ENCODE assay signal across 8 cellular contexts in genomic region chr2:73981081-73981968, GRCh38. TPM values are rescaled to one million over a fixed set of nuclear protein-coding genes. Genes with fewer than 3 reads are reported as not detected.
DNase-seq lines count a peak whose midpoint lies in the region; ATAC-seq, FAIRE-seq and TF ChIP-seq lines count a peak whose summit lies in the region.

No MANE protein-coding gene starts in this region.

- 31% methylated on average over 31 of the region's 31 CpGs for WGBS in A549 (ENCODE audit: missing lambda C conversion rate)
- 10 to 17% (median 10%) methylated on average over 31 of the region's 31 CpGs for WGBS in psoas muscle, 3 donors

- TF ChIP-seq RAD21 in A549 (conservative IDR thresholded peaks at IDR 0.05 in 1 of 2, IDR thresholded peaks at IDR 0.05 in 1 of 2) = no peak

- H3K27me3 Mint-ChIP-seq in activated CD4-positive, alpha-beta T cell treated with anti-CD3 and anti-CD28 coated beads, Interleukin-2, amount 10 ng/mL, durations not matched to agents 7 days and 5 days = peaks cover 11% of the 10 kb centered on the region

- H3K27ac Mint-ChIP-seq in activated CD4-positive, alpha-beta T cell treated with anti-CD3 and anti-CD28 coated beads, Interleukin-2, amount 10 ng/mL, durations not matched to agents 7 days and 5 days = no peak overlapping the region

- POLR2A ChIA-PET in A549 (lab: Yijun Ruan, JAX) = interaction anchor here (0.6 kb wide), 1 partner anchor 148 kb away, joined by 5 read pairs; no protein-coding TSS in a partner anchor
- POLR2A ChIA-PET in activated CD4-positive, alpha-beta T cell treated with anti-CD3 and anti-CD28 coated beads, Interleukin-2, amount 10 ng/mL, durations not matched to agents 7 days and 5 days (lab: Charles Lee) = no interaction called here

- peak overlapping the region; percentile 66 for H3K4me3 Mint-ChIP-seq in activated CD4-positive, alpha-beta T cell treated with anti-CD3 and anti-CD28 coated beads, Interleukin-2, amount 10 ng/mL, durations not matched to agents 7 days and 5 days

- peaks cover 3% of the 10 kb centered on the region for H3K36me3 Mint-ChIP-seq in activated CD4-positive, alpha-beta T cell treated with anti-CD3 and anti-CD28 coated beads, Interleukin-2, amount 10 ng/mL, durations not matched to agents 7 days and 5 days (ENCODE audit: low read depth)

- CTCF ChIA-PET in A549 (lab: Yijun Ruan, JAX) = interaction anchor here (0.5 to 1.4 kb wide), 2 partner anchors 139 to 248 kb away, joined by 3 read pairs; no protein-coding TSS in a partner anchor
- CTCF ChIA-PET in activated CD4-positive, alpha-beta T cell treated with anti-CD3 and anti-CD28 coated beads, Interleukin-2, amount 10 ng/mL, durations not matched to agents 7 days and 5 days (lab: Charles Lee) = interaction anchor here (1.4 to 2.6 kb wide), 4 partner anchors 12 to 16 kb away, joined by 3 to 9 read pairs (median 6); no protein-coding TSS in a partner anchor

- H3K9me3 ChIP-seq in A549 = no peaks in the 10 kb centered on the region
- H3K9me3 ChIP-seq in psoas muscle = no peaks in the 10 kb centered on the region

- H3K9me3 Mint-ChIP-seq in activated CD4-positive, alpha-beta T cell treated with anti-CD3 and anti-CD28 coated beads, Interleukin-2, amount 10 ng/mL, durations not matched to agents 7 days and 5 days = no peaks in the 10 kb centered on the region

- peak overlapping the region; percentile 80 for H3K4me2 ChIP-seq in A549

- DNase-seq in A549 (ENCODE audit: low read depth in 1 of 2, low spot score in 1 of 2) (peak; percentile 58 to 81), GM12865 (ENCODE audit: low read depth) (peak; percentile 81), LoVo (ENCODE audit: low spot score) (peak; percentile 47), foreskin keratinocyte (peak in 1 of 2 donors; percentile 70), psoas muscle (peak; percentile 49 to 69), H4 (ENCODE audit: low spot score) (no peak)
- peak; percentile 33 for DNase-seq in activated CD4-positive, alpha-beta T cell treated with anti-CD3 and anti-CD28 coated beads, Interleukin-2, amount 10 ng/mL, durations not matched to agents 7 days and 5 days

- H3K36me3 ChIP-seq in psoas muscle (ENCODE audit: insufficient read depth in 1 of 2, low read depth in 1 of 2) = no peaks in the 10 kb centered on the region

- TF ChIP-seq EP300 in A549 (IDR thresholded peaks at IDR 0.05) = no peak

- H3K4me3 ChIP-seq in A549 (peak overlapping the region; percentile 50), GM12865 (ENCODE audit: low read depth, low read length) (peak overlapping the region; percentile 73), psoas muscle (peak overlapping the region; percentile 61)

- H3K27me3 ChIP-seq in foreskin keratinocyte (no peaks in the 10 kb centered on the region), psoas muscle (ENCODE audit: insufficient read depth in 3 of 3, low read length in 2 of 3) (peaks cover 0 to 2% (median 0%) of the 10 kb centered on the region in 3 donors)

- TF ChIP-seq CTCF in A549 (IDR thresholded peaks at IDR 0.05) (no peak), GM12865 (IDR thresholded peaks at IDR 0.05; ENCODE audit: insufficient read depth, low read depth, low read length, missing control alignments) (no peak), foreskin keratinocyte (conservative IDR thresholded peaks at IDR 0.05) (peak; percentile 42), psoas muscle (IDR thresholded peaks at IDR 0.05) (no peak)

- intact Hi-C loops in psoas muscle (cut with DNase I) = loop anchor here in 1 of 2 donors (5.0 to 10.0 kb wide), 2 partner anchors 54 to 157 kb away; partner anchors contain the start of genes DGUOK and STAMBP

- H3K4me1 ChIP-seq in A549 = peaks cover 50% of the 10 kb centered on the region
- peaks cover 29% of the 10 kb centered on the region for H3K4me1 ChIP-seq in foreskin keratinocyte
- peaks cover 35% of the 10 kb centered on the region for H3K4me1 ChIP-seq in psoas muscle

- H3K4me1 Mint-ChIP-seq in activated CD4-positive, alpha-beta T cell treated with anti-CD3 and anti-CD28 coated beads, Interleukin-2, amount 10 ng/mL, durations not matched to agents 7 days and 5 days = peaks cover 72% of the 10 kb centered on the region

- peak; percentile 70 for TF ChIP-seq POLR2A in A549 (IDR thresholded peaks at IDR 0.05; ENCODE audit: low read length)

- H3K27ac ChIP-seq in A549 = peak overlapping the region; percentile 72 to 85
- H3K27ac ChIP-seq in foreskin keratinocyte = peak overlapping the region; percentile 86
- no peak overlapping the region for H3K27ac ChIP-seq in psoas muscle

- no peak for FAIRE-seq in A549 (lab: Jason Lieb, UNC)

- ATAC-seq in A549 (peak; percentile 70 to 87), foreskin keratinocyte (peak; percentile 32), psoas muscle (peak; percentile 17 to 61 (median 42)), HG03457 (IDR thresholded peaks at IDR 0.05; ENCODE audit: unreplicated experiment) (no peak)

TF ChIP-seq in A549, 52 proteins besides CTCF, POLR2A, EP300 and RAD21 (continues in another document):
- no peak for TF ChIP-seq HOXB5 (CRISPR knock-in tag; IDR thresholded peaks at IDR 0.05)
- no peak for TF ChIP-seq HOXA7 (CRISPR knock-in tag; IDR thresholded peaks at IDR 0.05)
- no peak for TF ChIP-seq EHMT2 (IDR thresholded peaks at IDR 0.05; ENCODE audit: low read depth)
- TF ChIP-seq, protein P1, sequence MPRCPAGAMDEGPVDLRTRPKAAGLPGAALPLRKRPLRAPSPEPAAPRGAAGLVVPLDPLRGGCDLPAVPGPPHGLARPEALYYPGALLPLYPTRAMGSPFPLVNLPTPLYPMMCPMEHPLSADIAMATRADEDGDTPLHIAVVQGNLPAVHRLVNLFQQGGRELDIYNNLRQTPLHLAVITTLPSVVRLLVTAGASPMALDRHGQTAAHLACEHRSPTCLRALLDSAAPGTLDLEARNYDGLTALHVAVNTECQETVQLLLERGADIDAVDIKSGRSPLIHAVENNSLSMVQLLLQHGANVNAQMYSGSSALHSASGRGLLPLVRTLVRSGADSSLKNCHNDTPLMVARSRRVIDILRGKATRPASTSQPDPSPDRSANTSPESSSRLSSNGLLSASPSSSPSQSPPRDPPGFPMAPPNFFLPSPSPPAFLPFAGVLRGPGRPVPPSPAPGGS (IDR thresholded peaks at IDR 0.05) = 0 out of 3 replicates have a peak, but pooled peaks have one; percentile 13
- no peak for TF ChIP-seq ZSCAN20 (CRISPR knock-in tag; IDR thresholded peaks at IDR 0.05)
- TF ChIP-seq RCOR1 (IDR thresholded peaks at IDR 0.05; ENCODE audit: low read depth, low read length) = no peak
- TF ChIP-seq REST (IDR thresholded peaks at IDR 0.05) = peak; percentile 29; the same call in 1 of the 2 replicates
- no peak for TF ChIP-seq MAFK (IDR thresholded peaks at IDR 0.05; ENCODE audit: partially characterized antibody)

RNA-seq across cellular contexts. Expression of gene TET3, which starts 3.4 kb away (rescaled TPM):
- polyA plus RNA-seq in A549 (2011; rRNA removed) (6.1 and 7.5 TPM in 2 replicates), A549 (2017; fragmentation: RNase III; extraction: RNeasy Plus Mini Kit Qiagen cat#74134 plus additional on column Dnase treatment) (4.5 to 5.2 TPM (median 4.6 TPM) in 3 replicates), foreskin keratinocyte (0.76 and 0.85 TPM in 2 replicates), psoas muscle (10 to 100 TPM in 1 of 3 donors, 1 to 10 TPM in 1, under 1 TPM in 1; 0.56 to 11.2 (median 1.0) TPM)
- polyA plus RNA-seq in A549 (2012; cell fraction: cytosol; rRNA removed) = 3.0 and 3.6 TPM in 2 replicates
- 9.1 and 9.5 TPM in 2 replicates for polyA plus RNA-seq in A549 (2012; cell fraction: nucleus; rRNA removed)
- polyA minus RNA-seq in A549 (2011; rRNA and poly(A)+ RNA removed) = 7.8 and 10.6 TPM in 2 replicates
- 10 to 100 TPM; 17.9 to 18.8 TPM for total RNA-seq in activated CD4-positive, alpha-beta T cell treated with anti-CD3 and anti-CD28 coated beads, Interleukin-2, amount 10 ng/mL, durations not matched to agents 7 days and 5 days
- total RNA-seq in foreskin keratinocyte (5.2 and 5.5 TPM in 2 replicates), psoas muscle (1 to 10 TPM; 1.7 to 4.8 (median 3.9) TPM)
- total RNA-seq in H4 (2014; rRNA removed; shearing (Covaris generic)) = 4.7 and 4.9 TPM in 2 replicates

RNA-seq across cellular contexts. Expression of gene DGUOK, which starts 54.6 kb away (rescaled TPM):
- polyA plus RNA-seq in A549 (2011; rRNA removed) = 145 and 185 TPM in 2 replicates
- polyA plus RNA-seq in A549 (2012; cell fraction: cytosol; rRNA removed) = 151 and 179 TPM in 2 replicates
- 66.6 and 72.0 TPM in 2 replicates for polyA plus RNA-seq in A549 (2012; cell fraction: nucleus; rRNA removed)
- 128 to 131 TPM (median 129 TPM) in 3 replicates for polyA plus RNA-seq in A549 (2017; fragmentation: RNase III; extraction: RNeasy Plus Mini Kit Qiagen cat#74134 plus additional on column Dnase treatment)
- 43.1 and 44.4 TPM in 2 replicates for polyA minus RNA-seq in A549 (2011; rRNA and poly(A)+ RNA removed)
- 10 to 100 TPM; 64.1 to 72.3 TPM for total RNA-seq in activated CD4-positive, alpha-beta T cell treated with anti-CD3 and anti-CD28 coated beads, Interleukin-2, amount 10 ng/mL, durations not matched to agents 7 days and 5 days
- total RNA-seq in foreskin keratinocyte = 87.6 and 89.1 TPM in 2 replicates
- 141 and 144 TPM in 2 replicates for polyA plus RNA-seq in foreskin keratinocyte
- 10 to 100 TPM; 12.9 to 22.9 (median 20.7) TPM for total RNA-seq in psoas muscle
- polyA plus RNA-seq in psoas muscle = 10 to 100 TPM; 22.3 to 74.2 (median 53.7) TPM
- 110 and 150 TPM in 2 replicates for total RNA-seq in H4 (2014; rRNA removed; shearing (Covaris generic))
